In genomic region chr3:14839236-14839635, GRCh38 we compare ENCODE assay signal across 25 cellular contexts. TPM values are rescaled to one million over a fixed set of nuclear protein-coding genes. Genes with fewer than 3 reads are reported as not detected.
DNase-seq lines count a peak whose midpoint lies in the region; ATAC-seq, FAIRE-seq and TF ChIP-seq lines count a peak whose summit lies in the region.
"Had no signal": no experiment of that assay in that cellular context is flagged by ENCODE, and none has a peak within 500 bp of the region (broad histone marks: within the 10 kb centered on the region; RNA-seq: fewer than 3 reads in every experiment).

No MANE protein-coding gene starts in this region.

- H3K9me3 ChIP-seq in gastrocnemius medialis = no peaks in the 10 kb centered on the region
- H3K9me3 ChIP-seq: upper lobe of right lung had no signal

- no peak overlapping the region for H4K8ac ChIP-seq in mesendoderm (ENCODE audit: low read depth, low read length)

- no peak overlapping the region for H3K27ac ChIP-seq in mesendoderm (ENCODE audit: low read depth, low read length)
- peak overlapping the region in 1 of 4 donors; percentile 33 for H3K27ac ChIP-seq in gastrocnemius medialis
- H3K27ac ChIP-seq: cardiac muscle cell, upper lobe of right lung had no signal

- TF ChIP-seq CTCF in D721Med (IDR thresholded peaks at IDR 0.05; ENCODE audit: insufficient read depth, missing control alignments) (peak; percentile 12), gastrocnemius medialis (IDR thresholded peaks at IDR 0.05 in 4 of 5, conservative IDR thresholded peaks at IDR 0.05 in 1 of 5) (no peak)

- no peaks in the 10 kb centered on the region for H3K79me2 ChIP-seq in mesendoderm (ENCODE audit: control insufficient read depth, insufficient read depth, low read length)

- DNase-seq in D721Med (ENCODE audit: insufficient read length, low spot score) (no peak), OCI-M1 (lab: John Stamatoyannopoulos, UW) (peak; percentile 15), mesendoderm (peak; percentile 92), gastrocnemius medialis (no peak), HT-29 (ENCODE audit: low spot score) (no peak)
- DNase-seq: activated CD4-positive, alpha-beta T cell treated with anti-CD3 and anti-CD28 coated beads for 1 hour; AML-193; COR-L47; erythroblast; foreskin melanocyte; HCEC 1CT; left colon; MV-4-11; NCI-H2029 treated with DMSO at 0.1 percent for 48 hours; NCI-H526 treated with DMSO at 0.1 percent for 48 hours; stimulated activated CD4-positive, alpha-beta T cell treated with anti-CD3 and anti-CD28 coated beads, Interleukin-2, amount 100 ng/mL, for 48 hours; upper lobe of right lung had no signal

- no peak overlapping the region for H2BK5ac ChIP-seq in mesendoderm (ENCODE audit: low read length)

- no peaks in the 10 kb centered on the region for H3K79me1 ChIP-seq in mesendoderm (ENCODE audit: low read length)

- WGBS in mesendoderm (ENCODE audit: extremely low coverage, insufficient coverage, low lambda C conversion rate) = no CpG with 5 or more reads among the region's 7 CpGs

- H3K56ac ChIP-seq in mesendoderm (ENCODE audit: low read length) = peak overlapping the region; percentile 30

- H3K9ac ChIP-seq in mesendoderm (ENCODE audit: low read length) = no peak overlapping the region

- no peak overlapping the region for H3K23ac ChIP-seq in mesendoderm (ENCODE audit: low read length)

- no peak for FAIRE-seq in D721Med (lab: Jason Lieb, UNC)

- H2AK5ac ChIP-seq in mesendoderm (ENCODE audit: low read length) = no peak overlapping the region

- H3K4me1 ChIP-seq in mesendoderm (ENCODE audit: control insufficient read depth, low read depth, low read length) (peaks cover 20% of the 10 kb centered on the region), gastrocnemius medialis (peaks cover 17 to 48% of the 10 kb centered on the region in 2 donors)

- no peak overlapping the region for H3K4ac ChIP-seq in mesendoderm (ENCODE audit: low read depth, low read length)

- no peak overlapping the region for H2BK15ac ChIP-seq in mesendoderm (replicated peaks; ENCODE audit: low read depth)

- H3K36me3 ChIP-seq in mesendoderm (ENCODE audit: control insufficient read depth, insufficient read depth, low read length) (no peaks in the 10 kb centered on the region), gastrocnemius medialis (no peaks in the 10 kb centered on the region)
- H3K36me3 ChIP-seq: cardiac muscle cell, upper lobe of right lung had no signal

- H4K5ac ChIP-seq in mesendoderm (ENCODE audit: low read length) = peak overlapping the region; percentile 19

- ATAC-seq in GM21825 (IDR thresholded peaks at IDR 0.05; ENCODE audit: unreplicated experiment) (peak; percentile 57), gastrocnemius medialis (no peak), HG03025 (IDR thresholded peaks at IDR 0.05; ENCODE audit: low FRiP score, unreplicated experiment) (no peak), GM18517 (IDR thresholded peaks at IDR 0.05; ENCODE audit: unreplicated experiment) (no peak)
- ATAC-seq: left colon; natural killer cell treated with Interleukin-12 subunit alpha and Interleukin-12 subunit beta and Interleukin-15 and Interleukin-18, amount 100 ng/mL, for 72 hours; Panc1; upper lobe of right lung had no signal

- H3K27me3 ChIP-seq in mesendoderm (ENCODE audit: insufficient read depth, low read length, poor library complexity) (no peaks in the 10 kb centered on the region), gastrocnemius medialis (no peaks in the 10 kb centered on the region)
- H3K27me3 ChIP-seq: cardiac muscle cell, upper lobe of right lung had no signal

- no peak overlapping the region for H2BK120ac ChIP-seq in mesendoderm (ENCODE audit: low read depth, low read length)

- H3K4me2 ChIP-seq in mesendoderm (ENCODE audit: low read length) = no peak overlapping the region

- intact Hi-C loops in gastrocnemius medialis (cut with DNase I; ENCODE audit: low total_unique reads) = no loop called here

- in situ Hi-C loops in gastrocnemius medialis (cut with MboI; ENCODE audit: low sequenced_read_pairs in 4 of 4) = no loop called here

- no peak for TF ChIP-seq POLR2A in gastrocnemius medialis (IDR thresholded peaks at IDR 0.05)

- H3K4me3 ChIP-seq in mesendoderm (ENCODE audit: low read length) (no peak overlapping the region), gastrocnemius medialis (no peak overlapping the region)
- H3K4me3 ChIP-seq: cardiac muscle cell, skin epidermis, upper lobe of right lung had no signal

- H3K18ac ChIP-seq in mesendoderm (ENCODE audit: low read length) = peak overlapping the region; percentile 51

RNA-seq across cellular contexts. Expression of gene FGD5, which starts 20.5 kb away (rescaled TPM):
- 7.1 TPM for polyA plus RNA-seq in mesendoderm (2013, experiment 1 of 2)
- polyA plus RNA-seq in mesendoderm (2013, experiment 2 of 2) = 7.9 TPM
- total RNA-seq in gastrocnemius medialis = 1 to 10 TPM; 4.4 to 8.4 (median 5.2) TPM
- total RNA-seq in HT-29 (2014; rRNA removed; shearing (Covaris generic)) = not detected in 2 replicates
- total RNA-seq: natural killer cell treated with Interleukin-12 subunit alpha and Interleukin-12 subunit beta and Interleukin-15 and Interleukin-18, amount 100 ng/mL, for 72 hours; SK-MEL-5 had no signal

Comparison
In these comparisons a context has a peak if more than half of its experiments do, and no peak if none do; other contexts are left out.
1. DNase-seq: peak in OCI-M1 (single experiment) and mesendoderm (single experiment); none in D721Med (single experiment), gastrocnemius medialis (0 of 2) and HT-29 (single experiment).